ENCODE assay signal across 19 cellular contexts in genomic region chr7:149780636-149781419, GRCh38. TPM values are rescaled to one million over a fixed set of nuclear protein-coding genes. Genes with fewer than 3 reads are reported as not detected.
A peak's percentile ranks its signal among the peaks of the same experiment; 100 is the strongest.
DNase-seq lines count a peak whose midpoint lies in the region; ATAC-seq and TF ChIP-seq lines count a peak whose summit lies in the region.
"Had no signal": no experiment of that assay in that cellular context is flagged by ENCODE, and none has a peak within 500 bp of the region (broad histone marks: within the 10 kb centered on the region; RNA-seq: fewer than 3 reads in every experiment).

No MANE protein-coding gene starts in this region.

- H3K4me3 Mint-ChIP-seq in neural progenitor cell (no peak overlapping the region), H9 (no peak overlapping the region; a peak in 1 of 5 replicates)

- H3K4me1 ChIP-seq in heart right ventricle (peaks cover 0 to 30% (median 13%) of the 10 kb centered on the region in 9 donors), HEK293 (ENCODE audit: control insufficient read depth, insufficient read depth, low read length) (no peaks in the 10 kb centered on the region), neural progenitor cell (peaks cover 6% of the 10 kb centered on the region), H9 (ENCODE audit: insufficient read depth, low read length) (no peaks in the 10 kb centered on the region)

- H3K27me3 Mint-ChIP-seq in neural progenitor cell (ENCODE audit: insufficient read depth, low read depth): peaks cover 15% of the 10 kb centered on the region
- peaks cover 55% of the 10 kb centered on the region for H3K27me3 Mint-ChIP-seq in H9 (ENCODE audit: low read depth)

- H3F3A ChIP-seq in neural progenitor cell (ENCODE audit: low read depth): no peaks in the 10 kb centered on the region

- no peak for ATAC-seq in left ventricle myocardium superior
- no peak for ATAC-seq in heart right ventricle
- no peak for ATAC-seq in GM21423 (IDR thresholded peaks at IDR 0.05; ENCODE audit: unreplicated experiment)
- ATAC-seq: PC-3, SK-N-SH treated with all-trans-retinoic acid at 6 μM for 48 hours had no signal

- H3K14ac ChIP-seq in H9 (ENCODE audit: insufficient read depth, low read length): no peak overlapping the region

- no peak overlapping the region for H4K5ac ChIP-seq in H9 (ENCODE audit: insufficient read length, low read depth, low read length)

- H3K4me1 Mint-ChIP-seq in neural progenitor cell (peaks cover 12% of the 10 kb centered on the region), H9 (peaks cover 2 to 20% of the 10 kb centered on the region in 2 experiments; a peak in 3 of 4 replicates)

- intact Hi-C loops in left ventricle myocardium superior (cut with micrococcal nuclease): no loop called here
- intact Hi-C loops in heart right ventricle (cut with DNase I): no loop called here

- no peaks in the 10 kb centered on the region for H3K79me1 ChIP-seq in H9 (ENCODE audit: insufficient read depth, low read depth, low read length, poor library complexity, severe bottlenecking)

- H3K79me2 ChIP-seq in neural progenitor cell (ENCODE audit: low read depth) (no peaks in the 10 kb centered on the region), H9 (ENCODE audit: insufficient read depth, low read length) (no peaks in the 10 kb centered on the region)

- H4K20me1 ChIP-seq in neural progenitor cell (ENCODE audit: low read depth) (no peaks in the 10 kb centered on the region), H9 (ENCODE audit: control insufficient read depth, insufficient read depth, insufficient read length) (no peaks in the 10 kb centered on the region)

- CTCF ChIA-PET in HEK293 (lab: Yijun Ruan, JAX): interaction anchor here (0.6 to 1.2 kb wide), 2 partner anchors 11 to 26 kb away, joined by 3 read pairs; no protein-coding TSS in a partner anchor

- no peak overlapping the region for H2AK5ac ChIP-seq in H9 (ENCODE audit: insufficient read length, low read length)

- no peak overlapping the region for H3K23ac ChIP-seq in H9 (ENCODE audit: insufficient read length, low read depth, low read length)

- H3K9me3 Mint-ChIP-seq in neural progenitor cell (no peaks in the 10 kb centered on the region), H9 (no peaks in the 10 kb centered on the region; a peak in 1 of 5 replicates)

- no peak overlapping the region for H2BK20ac ChIP-seq in H9 (ENCODE audit: low read depth, low read length, poor library complexity, severe bottlenecking)

- TF ChIP-seq CTCF in heart right ventricle (IDR thresholded peaks at IDR 0.05) (no peak), HEK293 (tag by site-specific recombination; IDR thresholded peaks at IDR 0.05) (no peak), neural progenitor cell (IDR thresholded peaks at IDR 0.05) (no peak), H9 (conservative IDR thresholded peaks at IDR 0.05) (no peak)

- WGBS in heart right ventricle, 2 donors: 86 to 88% methylated on average over 16 of the region's 16 CpGs
- no CpG with 5 or more reads among the region's 16 CpGs for WGBS in H9 (ENCODE audit: extremely low coverage, insufficient read length, low lambda C conversion rate)

- H3K9ac ChIP-seq in neural progenitor cell (no peak overlapping the region), H9 (ENCODE audit: extremely low read depth, insufficient read length, low read length) (no peak overlapping the region)

- POLR2A ChIA-PET in HEK293 (lab: Yijun Ruan, JAX): interaction anchor here (1.4 kb wide), 1 partner anchor 9 kb away, joined by 4 read pairs; no protein-coding TSS in a partner anchor

- H2AFZ ChIP-seq in neural progenitor cell (replicated peaks) (no peak overlapping the region), H9 (ENCODE audit: low read length) (no peak overlapping the region)

- no peak overlapping the region for H3K4ac ChIP-seq in H9 (ENCODE audit: low read depth, low read length)

- H2BK5ac ChIP-seq in H9 (ENCODE audit: insufficient read length, low read length): no peak overlapping the region

- H3K23me2 ChIP-seq in H9 (ENCODE audit: insufficient read length, low read depth, low read length, poor library complexity, severe bottlenecking): no peaks in the 10 kb centered on the region

- H3K27me3 ChIP-seq in heart right ventricle (peaks cover 0 to 8% (median 0%) of the 10 kb centered on the region in 7 donors), neural progenitor cell (peaks cover 14% of the 10 kb centered on the region), H9 (ENCODE audit: insufficient read depth, low read length) (no peaks in the 10 kb centered on the region)

- no peak overlapping the region for H4K8ac ChIP-seq in H9 (replicated peaks; ENCODE audit: insufficient read length, low read depth, low read length)

- H3K9me3 ChIP-seq in heart right ventricle (no peaks in the 10 kb centered on the region), HEK293 (ENCODE audit: control insufficient read depth, insufficient read depth, low read depth, low read length) (no peaks in the 10 kb centered on the region), neural progenitor cell (ENCODE audit: low read depth) (no peaks in the 10 kb centered on the region), H9 (ENCODE audit: control insufficient read depth, low read depth, low read length) (no peaks in the 10 kb centered on the region)

- H3K56ac ChIP-seq in H9 (ENCODE audit: insufficient read length, low read depth, low read length): no peak overlapping the region

- peak; percentile 25 for DNase-seq in left ventricle myocardium superior
- DNase-seq in heart right ventricle: no peak
- DNase-seq in RPMI8226: peak; percentile 57
- DNase-seq in neural progenitor cell (ENCODE audit: low spot score): no peak
- DNase-seq in H9: no peak
- DNase-seq in NCI-H1092 (lab: John Stamatoyannopoulos, UW): no peak
- DNase-seq: H7, KBM-7, NCI-H1105, NCI-H146, NCI-H2029 treated with DMSO at 0.1 percent for 48 hours, NCI-H2171, NCI-H345, NCI-H524, PC-3 had no signal

- no peak overlapping the region for H2BK12ac ChIP-seq in H9 (ENCODE audit: insufficient read length, low read depth, low read length)

- no peak overlapping the region for H3K4me2 ChIP-seq in neural progenitor cell
- no peak overlapping the region for H3K4me2 ChIP-seq in H9 (ENCODE audit: insufficient read depth, insufficient read length, low read length)

- H3K4me3 ChIP-seq in heart right ventricle (no peak overlapping the region), HEK293 (ENCODE audit: low read depth, low read length) (no peak overlapping the region), neural progenitor cell (no peak overlapping the region)

- H3T11ph ChIP-seq in H9 (ENCODE audit: low read length): no peak overlapping the region

- H2BK15ac ChIP-seq in H9 (ENCODE audit: low read depth, low read length): no peak overlapping the region

- peak overlapping the region; percentile 61 for H3K27ac Mint-ChIP-seq in neural progenitor cell
- H3K27ac Mint-ChIP-seq in H9: no peak overlapping the region; a peak in 1 of 7 replicates

- H3K36me3 ChIP-seq in heart right ventricle (no peaks in the 10 kb centered on the region), HEK293 (ENCODE audit: control insufficient read depth in 2 of 2, insufficient read depth in 1 of 2, low read length in 2 of 2) (no peaks in the 10 kb centered on the region), neural progenitor cell (no peaks in the 10 kb centered on the region)

- H3K18ac ChIP-seq in H9 (ENCODE audit: insufficient read length, low read depth, low read length): no peak overlapping the region

- no peak overlapping the region for H2BK120ac ChIP-seq in H9 (ENCODE audit: low read depth, low read length, poor library complexity, severe bottlenecking)

- H3K27ac ChIP-seq in heart right ventricle (no peak overlapping the region), HEK293 (ENCODE audit: extremely low read depth, low read depth, low read length) (no peak overlapping the region), neural progenitor cell (no peak overlapping the region), H9 (ENCODE audit: insufficient read length, low read depth, low read length) (no peak overlapping the region)

- H3K36me3 Mint-ChIP-seq in neural progenitor cell (no peaks in the 10 kb centered on the region), H9 (ENCODE audit: insufficient read depth in 1 of 3, low read depth in 3 of 3) (no peaks in the 10 kb centered on the region)

- H4K91ac ChIP-seq in H9 (ENCODE audit: insufficient read length, low read depth, low read length): no peak overlapping the region

TF ChIP-seq in HEK293, 187 proteins besides CTCF, POLR2A, EP300 and RAD21 (continues in another document):
- no peak for TF ChIP-seq ZNF76 (tag by site-specific recombination; IDR thresholded peaks at IDR 0.05; ENCODE audit: borderline replicate concordance, low read depth)
- TF ChIP-seq ZSCAN16 (tag by site-specific recombination; IDR thresholded peaks at IDR 0.05): no peak
- no peak for TF ChIP-seq ZBTB17 (tag by site-specific recombination; IDR thresholded peaks at IDR 0.05)
- no peak for TF ChIP-seq ZNF433 (tag by site-specific recombination; IDR thresholded peaks at IDR 0.05; ENCODE audit: low read depth)
- TF ChIP-seq ZNF626 (tag by site-specific recombination; IDR thresholded peaks at IDR 0.05): no peak
- TF ChIP-seq SETDB1 (IDR thresholded peaks at IDR 0.05; ENCODE audit: insufficient read length, low read length): no peak
- TF ChIP-seq ZNF324 (tag by site-specific recombination; IDR thresholded peaks at IDR 0.05): no peak
- TF ChIP-seq ZNF544 (tag by site-specific recombination; IDR thresholded peaks at IDR 0.05): no peak
- TF ChIP-seq SP3 (tag by site-specific recombination; IDR thresholded peaks at IDR 0.05): no peak
- TF ChIP-seq AEBP2 (tag by site-specific recombination; IDR thresholded peaks at IDR 0.05; ENCODE audit: borderline replicate concordance): no peak

RNA-seq across cellular contexts. Expression of gene ZNF467, which starts 7.4 kb away (rescaled TPM):
- total RNA-seq in left ventricle myocardium superior (7.8 TPM), heart right ventricle (1 to 10 TPM; 2.2 to 7.3 (median 4.6) TPM), neural progenitor cell (ENCODE audit: low replicate concordance) (0.17 and 1.7 TPM in 2 replicates), H9 (2021) (0.31 and 0.35 TPM in 2 replicates)
- 10 to 100 TPM in 1 of 2 donors, 1 to 10 TPM in 1; 5.7 to 10.5 TPM for polyA plus RNA-seq in heart right ventricle
- total RNA-seq: RPMI7951 had no signal

RNA-seq across cellular contexts. Expression of gene ZNF862, which starts 57.3 kb away (rescaled TPM):
- 9.5 TPM for total RNA-seq in left ventricle myocardium superior
- 10 to 100 TPM in 6 of 10 donors, 1 to 10 TPM in 4; 7.4 to 13.3 (median 10.5) TPM for total RNA-seq in heart right ventricle
- polyA plus RNA-seq in heart right ventricle: 1 to 10 TPM; 3.9 to 9.6 TPM
- 5.9 and 12.6 TPM in 2 replicates for total RNA-seq in neural progenitor cell (ENCODE audit: low replicate concordance)
- total RNA-seq in H9 (2021): 1.3 and 1.9 TPM in 2 replicates

Comparison
In these comparisons a context has a peak if more than half of its experiments do, and no peak if none do; other contexts are left out.
1. DNase-seq: peak in left ventricle myocardium superior (single experiment) and RPMI8226 (single experiment); none in heart right ventricle (0 of 2), neural progenitor cell (single experiment), H9 (single experiment) and NCI-H1092 (single experiment).